Comparison of ENCODE assay signal across 8 cellular contexts in the genomic region with DNA sequence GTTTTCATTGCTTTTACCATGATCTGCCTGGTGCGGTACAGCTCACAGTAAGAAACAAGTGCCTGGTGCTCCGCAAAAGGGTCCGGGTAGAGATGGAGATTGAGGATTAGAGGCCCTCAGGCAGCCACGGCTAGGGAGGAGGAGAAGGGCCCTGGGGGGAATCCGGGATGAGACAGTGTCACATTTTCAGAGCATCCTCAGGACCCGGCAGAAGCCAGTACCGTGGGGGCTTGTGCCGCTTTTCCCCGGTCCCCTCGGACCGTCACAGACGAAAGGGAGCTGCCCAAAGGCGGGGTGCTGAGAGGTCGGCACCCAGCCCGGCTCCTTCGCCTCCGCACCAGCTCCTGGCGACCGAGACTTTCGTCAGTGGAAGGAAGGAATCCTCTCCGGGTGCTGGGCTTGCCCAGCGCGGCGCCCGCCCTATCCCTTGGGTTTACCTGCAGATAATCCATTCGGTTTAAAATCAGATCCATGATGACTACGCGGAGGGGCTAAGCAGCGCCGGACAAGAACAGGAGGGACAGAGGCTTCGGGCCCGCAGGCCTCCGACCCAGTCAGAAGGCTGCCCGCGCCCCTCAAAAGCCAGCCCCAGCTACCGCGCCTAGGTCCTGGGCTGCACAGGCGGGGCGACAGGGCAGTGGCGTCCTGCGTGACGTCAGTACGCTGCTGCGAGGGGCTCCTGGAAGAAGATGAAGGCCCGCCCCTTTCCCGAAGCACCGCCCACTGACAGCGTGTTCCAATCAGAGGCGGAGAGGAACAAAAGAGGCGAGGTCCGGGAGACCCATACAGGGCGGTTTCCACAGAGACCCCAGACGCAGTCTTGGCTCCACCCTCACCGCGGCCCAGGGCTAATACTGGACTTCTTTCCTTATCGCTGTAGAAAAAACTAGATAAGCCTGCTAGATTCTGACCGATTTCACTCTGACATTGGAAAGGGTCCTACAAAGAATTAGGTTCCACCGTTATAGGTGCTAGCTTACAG. TPM values are rescaled to one million over a fixed set of nuclear protein-coding genes. Genes with fewer than 3 reads are reported as not detected.
A peak's percentile ranks its signal among the peaks of the same experiment; 100 is the strongest.
DNase-seq lines count a peak whose midpoint lies in the region; ATAC-seq and TF ChIP-seq lines count a peak whose summit lies in the region.

A gene with protein sequence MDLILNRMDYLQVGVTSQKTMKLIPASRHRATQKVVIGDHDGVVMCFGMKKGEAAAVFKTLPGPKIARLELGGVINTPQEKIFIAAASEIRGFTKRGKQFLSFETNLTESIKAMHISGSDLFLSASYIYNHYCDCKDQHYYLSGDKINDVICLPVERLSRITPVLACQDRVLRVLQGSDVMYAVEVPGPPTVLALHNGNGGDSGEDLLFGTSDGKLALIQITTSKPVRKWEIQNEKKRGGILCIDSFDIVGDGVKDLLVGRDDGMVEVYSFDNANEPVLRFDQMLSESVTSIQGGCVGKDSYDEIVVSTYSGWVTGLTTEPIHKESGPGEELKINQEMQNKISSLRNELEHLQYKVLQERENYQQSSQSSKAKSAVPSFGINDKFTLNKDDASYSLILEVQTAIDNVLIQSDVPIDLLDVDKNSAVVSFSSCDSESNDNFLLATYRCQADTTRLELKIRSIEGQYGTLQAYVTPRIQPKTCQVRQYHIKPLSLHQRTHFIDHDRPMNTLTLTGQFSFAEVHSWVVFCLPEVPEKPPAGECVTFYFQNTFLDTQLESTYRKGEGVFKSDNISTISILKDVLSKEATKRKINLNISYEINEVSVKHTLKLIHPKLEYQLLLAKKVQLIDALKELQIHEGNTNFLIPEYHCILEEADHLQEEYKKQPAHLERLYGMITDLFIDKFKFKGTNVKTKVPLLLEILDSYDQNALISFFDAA (minus strand): TSS at position 634 of the 982 bp plus-strand sequence. CDS start 161 bp downstream, at position 473.

- ATAC-seq in HG03196 (IDR thresholded peaks at IDR 0.05; ENCODE audit: unreplicated experiment) = peak; percentile 100

- peak within 1 kb of the TSS; percentile 94 to 98 (median 97) for H3K4me3 Mint-ChIP-seq in immature natural killer cell

- peaks cover 14 to 25% of the 10 kb centered on the region in 2 donors for H3K4me1 Mint-ChIP-seq in immature natural killer cell

- H3K36me3 Mint-ChIP-seq in immature natural killer cell = peaks cover 11 to 19% (median 15%) of the 10 kb centered on the region in 3 donors

- peak; percentile 88 for TF ChIP-seq POLR2A in GM18951 (IDR thresholded peaks at IDR 0.05; ENCODE audit: extremely low read depth, insufficient read depth, insufficient read length)

- in situ Hi-C loops in GM18951 (cut with MboI; ENCODE audit: low sequenced_read_pairs, unreplicated experiment) = no loop called here

- H3K27ac Mint-ChIP-seq in immature natural killer cell = peak within 1 kb of the TSS; percentile 84 to 94 (median 88)

- H3K9me3 Mint-ChIP-seq in immature natural killer cell = no peaks in the 10 kb centered on the region

- DNase-seq in AG08395 (ENCODE audit: low spot score) (peak; percentile 96), NCI-H345 treated with DMSO at 0.1 percent for 48 hours (lab: John Stamatoyannopoulos, UW; ENCODE audit: unreplicated experiment) (peak; percentile 85), immature natural killer cell (peak; percentile 88 to 92 (median 91)), smooth muscle cell of the brain vasculature (ENCODE audit: low read depth, low spot score) (peak; percentile 89)
- peak; percentile 85 to 97 (median 88) for DNase-seq in activated CD4-positive, CD25-positive, alpha-beta regulatory T cell (lab: John Stamatoyannopoulos, UW)
- DNase-seq in central memory CD4-positive, alpha-beta T cell = peak; percentile 85

- peaks cover 6 to 17% (median 11%) of the 10 kb centered on the region in 3 donors for H3K27me3 Mint-ChIP-seq in immature natural killer cell (ENCODE audit: low read depth in 3 of 3)

RNA-seq across cellular contexts. Expression of the gene that starts here (rescaled TPM):
- 10 to 100 TPM in 1 of 3 donors, 1 to 10 TPM in 2; 6.5 to 10.2 (median 9.0) TPM for polyA plus RNA-seq in immature natural killer cell

Comparison
In these comparisons a context has a peak if more than half of its experiments do, and no peak if none do; other contexts are left out.
1. Peak in every context shown above with its lines: DNase-seq and ATAC-seq.